In the genomic region with DNA sequence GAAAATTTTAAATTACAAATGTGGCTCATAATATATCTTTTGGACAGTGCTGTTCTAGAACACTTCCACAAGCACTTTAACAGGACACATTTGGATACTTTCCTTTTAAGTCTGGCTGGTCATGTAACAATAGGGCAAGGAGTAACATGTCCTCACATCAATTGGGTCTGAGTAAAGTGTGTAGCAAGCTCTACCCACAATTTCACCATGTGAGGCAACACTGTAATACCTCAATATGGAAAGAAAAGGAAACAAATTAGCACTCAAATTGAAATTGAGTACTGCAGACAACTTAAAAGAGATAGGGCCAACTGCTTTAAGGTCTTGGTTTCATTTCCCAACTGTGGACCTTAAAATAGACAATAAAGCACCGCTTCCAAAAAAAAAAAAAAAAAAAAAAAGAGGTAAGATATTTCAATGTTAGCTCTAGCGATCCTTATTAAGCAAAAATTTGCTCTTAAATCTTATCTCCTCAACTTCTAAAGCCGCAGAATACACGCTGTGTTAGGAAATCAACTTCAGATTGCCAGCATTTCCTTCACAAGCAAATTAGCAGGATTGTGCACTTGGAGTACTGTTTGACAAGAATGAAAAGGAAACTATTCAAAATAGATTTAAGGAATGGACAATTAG, we compare ENCODE assay signal across 1 cellular context.
TF ChIP-seq lines count a peak whose summit lies in the region.

No MANE protein-coding gene starts in this region.

TF ChIP-seq in H1, 55 proteins besides CTCF, POLR2A, EP300 and RAD21:
- TF ChIP-seq NANOG (IDR thresholded peaks at IDR 0.05; ENCODE audit: insufficient read depth, low read depth, low read length, poor library complexity, severe bottlenecking): no peak
- no peak for TF ChIP-seq SRF (IDR thresholded peaks at IDR 0.05; ENCODE audit: low read depth, low read length)
- no peak for TF ChIP-seq CHD2 (IDR thresholded peaks at IDR 0.05; ENCODE audit: low read length)
- no peak for TF ChIP-seq POU5F1 (IDR thresholded peaks at IDR 0.05; ENCODE audit: low read depth, low read length)
